9 cellular contexts compared by ENCODE assay signal in the genomic region with DNA sequence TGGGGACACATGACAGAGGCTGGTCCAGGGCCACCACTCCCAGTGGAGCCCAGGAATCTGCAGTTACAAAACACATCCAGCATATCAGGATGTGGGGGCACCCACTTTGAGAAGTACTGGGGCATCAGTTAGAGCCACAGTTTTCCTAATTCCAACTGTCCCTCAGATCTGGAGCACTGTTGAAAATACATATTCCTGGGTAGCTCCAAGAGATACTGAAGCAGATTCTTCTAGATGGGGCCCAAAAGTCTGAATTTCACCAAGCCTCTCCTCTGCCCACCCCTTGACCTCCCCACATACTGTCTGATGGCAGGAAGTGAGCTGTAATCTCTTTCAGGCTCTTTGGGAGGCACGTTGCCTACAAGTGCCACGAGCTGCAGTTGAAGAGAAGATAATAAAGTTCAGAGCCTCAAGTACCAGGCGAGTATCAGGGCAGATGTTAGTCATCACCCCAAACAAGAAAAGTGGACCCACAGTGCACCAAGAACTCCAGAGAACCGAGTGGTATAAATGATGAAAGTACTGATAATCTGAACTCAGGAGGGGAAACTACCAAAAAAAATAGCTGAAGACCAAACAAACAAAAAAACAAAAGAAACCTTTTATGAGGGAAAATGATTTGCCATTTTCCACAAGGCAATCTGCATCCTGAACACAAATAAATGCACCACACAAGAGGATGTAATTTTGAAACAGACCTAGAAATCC.
DNase-seq lines count a peak whose midpoint lies in the region; ATAC-seq, FAIRE-seq and TF ChIP-seq lines count a peak whose summit lies in the region.
"Had no signal": no experiment of that assay in that cellular context is flagged by ENCODE, and none has a peak within 500 bp of the region (broad histone marks: within the 10 kb centered on the region; RNA-seq: fewer than 3 reads in every experiment).

No MANE protein-coding gene starts in this region.

- intact Hi-C loops in head of caudate nucleus (cut with DNase I) = no loop called here

- no peak for TF ChIP-seq CTCF in fibroblast of lung (conservative IDR thresholded peaks at IDR 0.05 in 1 of 2, IDR thresholded peaks at IDR 0.05 in 1 of 2; ENCODE audit: low read depth in 1 of 2, low read length in 2 of 2)

- H3K9me3 ChIP-seq in Karpas-422 (ENCODE audit: low read length) = no peaks in the 10 kb centered on the region
- H3K9me3 ChIP-seq in fibroblast of lung (ENCODE audit: control insufficient read depth, insufficient read depth, low read depth, low read length) = no peaks in the 10 kb centered on the region
- H3K9me3 ChIP-seq: heart right ventricle had no signal

- H3K79me2 ChIP-seq in Karpas-422 (ENCODE audit: low read length) (peaks cover 94% of the 10 kb centered on the region), fibroblast of lung (ENCODE audit: control insufficient read depth, insufficient read depth, low read length) (peaks cover 7% of the 10 kb centered on the region)

- no peak for TF ChIP-seq POLR2A in GM12892 (IDR thresholded peaks at IDR 0.05; ENCODE audit: low read depth, low read length)

- peaks cover 95% of the 10 kb centered on the region for H3K4me1 ChIP-seq in Karpas-422 (ENCODE audit: low read length)
- H3K4me1 ChIP-seq in fibroblast of lung (ENCODE audit: control insufficient read depth, extremely low read depth, insufficient read depth, low read length) = peaks cover 6% of the 10 kb centered on the region

- no peaks in the 10 kb centered on the region for H3K9me2 ChIP-seq in Karpas-422 (replicated peaks; ENCODE audit: insufficient read depth, low read length)

- H3K9ac ChIP-seq in Karpas-422 (ENCODE audit: low read length) = peak overlapping the region; percentile 38
- no peak overlapping the region for H3K9ac ChIP-seq in fibroblast of lung (ENCODE audit: insufficient read depth, low read length)

- DNase-seq in GM12892 (ENCODE audit: insufficient read length) (no peak), Karpas-422 (peak; percentile 56), fibroblast of lung (ENCODE audit: low read depth in 2 of 2) (peak in 1 of 2 donors; percentile 57), head of caudate nucleus (no peak), hippocampal formation (lab: John Stamatoyannopoulos, UW) (no peak), cerebellar nuclear complex (lab: John Stamatoyannopoulos, UW) (no peak), COLO829 (ENCODE audit: low spot score) (no peak)
- DNase-seq: heart right ventricle had no signal

- H3K27me3 ChIP-seq in Karpas-422 (ENCODE audit: low read length) (no peaks in the 10 kb centered on the region), fibroblast of lung (ENCODE audit: control insufficient read depth, insufficient read depth, low read length) (no peaks in the 10 kb centered on the region)
- H3K27me3 ChIP-seq: heart right ventricle had no signal

- no peaks in the 10 kb centered on the region for H3K36me3 ChIP-seq in Karpas-422 (ENCODE audit: insufficient read depth, low read length)
- no peaks in the 10 kb centered on the region for H3K36me3 ChIP-seq in fibroblast of lung (ENCODE audit: control insufficient read depth, insufficient read depth, low read length)
- H3K36me3 ChIP-seq: heart right ventricle had no signal

- H3K4me2 ChIP-seq in Karpas-422 (ENCODE audit: low read depth, low read length, poor library complexity, severe bottlenecking) (peak overlapping the region; percentile 48), fibroblast of lung (ENCODE audit: extremely low read depth, insufficient read depth, low read length) (peak overlapping the region; percentile 11)

- ATAC-seq in GM21723 (IDR thresholded peaks at IDR 0.05; ENCODE audit: unreplicated experiment) = peak; percentile 38

- H3K4me3 ChIP-seq in Karpas-422 (ENCODE audit: low read length) (peak overlapping the region; percentile 19; the same call in 1 of the 2 replicates), fibroblast of lung (replicated peaks in 1 of 4; ENCODE audit: control extremely low read depth in 1 of 4, insufficient read depth in 1 of 4, low read depth in 3 of 4, low read length in 4 of 4) (no peak overlapping the region)
- H3K4me3 ChIP-seq: heart right ventricle had no signal

- H3K27ac ChIP-seq in Karpas-422 (ENCODE audit: low read length) (peak overlapping the region; percentile 85), fibroblast of lung (ENCODE audit: insufficient read depth, low read length) (no peak overlapping the region)

- no peaks in the 10 kb centered on the region for H4K20me1 ChIP-seq in Karpas-422 (ENCODE audit: insufficient read depth, low read depth, low read length)
- no peaks in the 10 kb centered on the region for H4K20me1 ChIP-seq in fibroblast of lung (ENCODE audit: control insufficient read depth, extremely low read depth, insufficient read depth, low read length)

- FAIRE-seq in GM12892 (lab: Jason Lieb, UNC) = peak; percentile 84

- H2AFZ ChIP-seq in Karpas-422 (ENCODE audit: low read length) (no peak overlapping the region), fibroblast of lung (ENCODE audit: low read length) (no peak overlapping the region)
